ENCODE assay signal across 8 cellular contexts in the genomic region with DNA sequence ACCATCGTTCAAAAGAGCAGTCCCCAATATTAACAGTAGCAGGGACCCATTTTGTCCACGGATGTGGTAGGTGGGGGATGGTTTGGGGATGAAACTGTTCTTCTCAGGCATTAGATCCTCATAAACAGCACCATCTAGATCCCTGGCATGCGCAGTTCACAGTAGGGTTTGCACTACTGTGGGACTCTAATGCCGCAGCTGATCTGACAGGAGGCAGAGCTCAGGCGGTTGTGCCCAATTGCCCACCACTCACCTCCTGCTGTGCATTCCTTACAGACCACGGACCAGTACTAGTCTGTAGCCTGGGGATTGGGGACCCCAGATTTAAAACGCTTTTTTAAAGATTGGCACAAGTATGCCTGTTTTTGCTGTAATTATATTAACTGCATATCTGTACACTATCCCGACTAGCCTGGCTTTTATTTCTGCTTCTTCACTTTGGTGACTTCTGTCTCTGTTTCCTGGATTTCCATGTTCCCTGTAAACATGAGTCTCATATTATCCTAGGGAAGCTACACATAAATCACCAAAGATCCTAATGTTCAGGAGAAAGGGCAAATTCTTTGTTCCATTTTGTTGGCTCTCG.
DNase-seq lines count a peak whose midpoint lies in the region; ATAC-seq and TF ChIP-seq lines count a peak whose summit lies in the region.

No MANE protein-coding gene starts in this region.

- no peaks in the 10 kb centered on the region for H3K27me3 ChIP-seq in vagina
- H3K27me3 ChIP-seq in dorsolateral prefrontal cortex, result no peaks in the 10 kb centered on the region

- H3K4me3 ChIP-seq in mucosa of descending colon, result no peak overlapping the region
- H3K4me3 ChIP-seq in vagina, result peak overlapping the region in 1 of 2 donors; percentile 14
- no peak overlapping the region for H3K4me3 ChIP-seq in dorsolateral prefrontal cortex

- no peak for TF ChIP-seq POLR2A in vagina (IDR thresholded peaks at IDR 0.05)

- intact Hi-C loops in mucosa of descending colon (cut with DNase I, micrococcal nuclease) (no loop called here), vagina (cut with DNase I) (loop anchor here (10.0 kb wide), 1 partner anchor 878 kb away; a partner anchor contains a TSS), CD14-positive monocyte (cut with micrococcal nuclease) (loop anchor here in 1 of 2 donors (5.0 kb wide), 1 partner anchor 1465 kb away; no protein-coding TSS in a partner anchor), dorsolateral prefrontal cortex (cut with DNase I) (loop anchor here in 1 of 2 donors (5.0 kb wide), 1 partner anchor 1465 kb away; no protein-coding TSS in a partner anchor)

- H3K36me3 ChIP-seq in mucosa of descending colon (ENCODE audit: low read depth) (peaks cover 3% of the 10 kb centered on the region), vagina (no peaks in the 10 kb centered on the region)

- no peak for TF ChIP-seq CTCF in mucosa of descending colon (IDR thresholded peaks at IDR 0.05)
- no peak for TF ChIP-seq CTCF in vagina (IDR thresholded peaks at IDR 0.05)
- TF ChIP-seq CTCF in CD14-positive monocyte (IDR thresholded peaks at IDR 0.05), result no peak
- no peak for TF ChIP-seq CTCF in dorsolateral prefrontal cortex (IDR thresholded peaks at IDR 0.05 in 54 of 56, conservative IDR thresholded peaks at IDR 0.05 in 2 of 56; ENCODE audit: low read depth in 1 of 56, partially characterized antibody in 56 of 56)

- H3K4me1 ChIP-seq in mucosa of descending colon (ENCODE audit: low read depth) (peaks cover 34% of the 10 kb centered on the region), vagina (peaks cover 44% of the 10 kb centered on the region)

- no peaks in the 10 kb centered on the region for H3K4me1 Mint-ChIP-seq in CD14-positive monocyte

- ATAC-seq in mucosa of descending colon, result peak; percentile 12

- H3K36me3 Mint-ChIP-seq in CD14-positive monocyte, result no peaks in the 10 kb centered on the region

- no peak overlapping the region for H3K4me3 Mint-ChIP-seq in CD14-positive monocyte

- H3K27ac ChIP-seq in cingulate gyrus (ENCODE audit: low read depth, low read length), result peak overlapping the region; percentile 6
- H3K27ac ChIP-seq in vagina, result peak overlapping the region; percentile 92
- peak overlapping the region in 21 of 59 donors; percentile 8 to 86 (median 46) for H3K27ac ChIP-seq in dorsolateral prefrontal cortex

- H3K9me3 Mint-ChIP-seq in CD14-positive monocyte, result no peaks in the 10 kb centered on the region

- DNase-seq in DMS53 (lab: John Stamatoyannopoulos, UW) (peak; percentile 61), DMS53 treated with DMSO at 0.1 percent for 48 hours (lab: John Stamatoyannopoulos, UW; ENCODE audit: unreplicated experiment) (no peak), mucosa of descending colon (no peak), vagina (ENCODE audit: extremely low spot score in 2 of 2) (no peak), CD14-positive monocyte (ENCODE audit: low spot score) (no peak), dorsolateral prefrontal cortex (no peak)
- DNase-seq in activated CD4-positive, alpha-beta T cell treated with anti-CD3 and anti-CD28 coated beads, Interleukin-2, amount 50 U/mL, for 4 hours, result no peak

- no peak overlapping the region for H3K27ac Mint-ChIP-seq in CD14-positive monocyte

- H3K27me3 Mint-ChIP-seq in CD14-positive monocyte (ENCODE audit: low read depth in 3 of 3), result peaks cover 1 to 5% (median 4%) of the 10 kb centered on the region in 3 donors

- H3K9me3 ChIP-seq in mucosa of descending colon, result no peaks in the 10 kb centered on the region
- no peaks in the 10 kb centered on the region for H3K9me3 ChIP-seq in vagina
